11 cellular contexts compared by ENCODE assay signal in genomic region chr13:50353651-50354415, GRCh38.
DNase-seq lines count a peak whose midpoint lies in the region; ATAC-seq and TF ChIP-seq lines count a peak whose summit lies in the region.
"Had no signal": no experiment of that assay in that cellular context is flagged by ENCODE, and none has a peak within 500 bp of the region (broad histone marks: within the 10 kb centered on the region; RNA-seq: fewer than 3 reads in every experiment).

No MANE protein-coding gene starts in this region.

- no peak overlapping the region; the same call in 1 of the 2 replicates for H3K9ac ChIP-seq in BLaER1

- H3K4me3 ChIP-seq in BLaER1 (no peak overlapping the region), NB4 (ENCODE audit: low read depth, low read length) (no peak overlapping the region), neuron (ENCODE audit: low read length) (no peak overlapping the region)
- H3K4me3 ChIP-seq: tibial artery had no signal

- peak; percentile 22 for DNase-seq in NB4 (ENCODE audit: low read depth)
- peak; percentile 27 for DNase-seq in epithelial cell of prostate (ENCODE audit: low read depth, low spot score)
- no peak for DNase-seq in NCI-H2029 (lab: John Stamatoyannopoulos, UW)
- no peak for DNase-seq in activated CD4-positive, alpha-beta T cell treated with anti-CD3 and anti-CD28 coated beads, Interleukin-2, amount 10 ng/mL, durations not matched to agents 24 days and 14 days
- DNase-seq: NCI-H187, tibial artery had no signal

- H4K20me1 ChIP-seq in BLaER1 = no peaks in the 10 kb centered on the region

- ATAC-seq in HG03442 (IDR thresholded peaks at IDR 0.05; ENCODE audit: unreplicated experiment) (no peak), HG02938 (IDR thresholded peaks at IDR 0.05; ENCODE audit: unreplicated experiment) (no peak)

- no peaks in the 10 kb centered on the region for H3K9me3 ChIP-seq in BLaER1
- no peaks in the 10 kb centered on the region for H3K9me3 ChIP-seq in neuron (ENCODE audit: low read length)
- H3K9me3 ChIP-seq: tibial artery had no signal

- TF ChIP-seq CTCF in NB4 (IDR thresholded peaks at IDR 0.05; ENCODE audit: low read depth, low read length) = no peak

- H3K9me3 Mint-ChIP-seq in activated CD4-positive, alpha-beta T cell treated with anti-CD3 and anti-CD28 coated beads, Interleukin-2, amount 10 ng/mL, durations not matched to agents 24 days and 14 days = peaks cover 8% of the 10 kb centered on the region

- no peak overlapping the region for H3K27ac Mint-ChIP-seq in activated CD4-positive, alpha-beta T cell treated with anti-CD3 and anti-CD28 coated beads, Interleukin-2, amount 10 ng/mL, durations not matched to agents 24 days and 14 days
- H3K27ac Mint-ChIP-seq: progenitor cell of endocrine pancreas had no signal

- H3K4me1 ChIP-seq in BLaER1 (peaks cover 11% of the 10 kb centered on the region), neuron (ENCODE audit: insufficient read depth, low read length) (peaks cover 19% of the 10 kb centered on the region)

- no peak overlapping the region for H3K27ac ChIP-seq in BLaER1
- H3K27ac ChIP-seq in epithelial cell of prostate = peak overlapping the region; percentile 44
- H3K27ac ChIP-seq: tibial artery had no signal

- H3K4me1 Mint-ChIP-seq in activated CD4-positive, alpha-beta T cell treated with anti-CD3 and anti-CD28 coated beads, Interleukin-2, amount 10 ng/mL, durations not matched to agents 24 days and 14 days = peaks cover 18% of the 10 kb centered on the region

- H3K36me3 ChIP-seq in BLaER1 (no peaks in the 10 kb centered on the region), neuron (ENCODE audit: insufficient read depth, low read length) (no peaks in the 10 kb centered on the region)
- H3K36me3 ChIP-seq: tibial artery had no signal

- H3K27me3 ChIP-seq in BLaER1 = no peaks in the 10 kb centered on the region
- no peaks in the 10 kb centered on the region for H3K27me3 ChIP-seq in neuron (ENCODE audit: insufficient read depth, low read length)
- H3K27me3 ChIP-seq: tibial artery had no signal

- no peak for TF ChIP-seq POLR2A in NB4 (IDR thresholded peaks at IDR 0.05; ENCODE audit: extremely low read depth, insufficient read length)

- intact Hi-C loops in activated CD4-positive, alpha-beta T cell treated with anti-CD3 and anti-CD28 coated beads, Interleukin-2, amount 10 ng/mL, durations not matched to agents 24 days and 14 days (cut with micrococcal nuclease) = no loop called here

- H3K27me3 Mint-ChIP-seq in activated CD4-positive, alpha-beta T cell treated with anti-CD3 and anti-CD28 coated beads, Interleukin-2, amount 10 ng/mL, durations not matched to agents 24 days and 14 days = peaks cover 35% of the 10 kb centered on the region
- H3K27me3 Mint-ChIP-seq: progenitor cell of endocrine pancreas had no signal

- no peak overlapping the region for H3K4me3 Mint-ChIP-seq in activated CD4-positive, alpha-beta T cell treated with anti-CD3 and anti-CD28 coated beads, Interleukin-2, amount 10 ng/mL, durations not matched to agents 24 days and 14 days

- peaks cover 2% of the 10 kb centered on the region for H3K36me3 Mint-ChIP-seq in activated CD4-positive, alpha-beta T cell treated with anti-CD3 and anti-CD28 coated beads, Interleukin-2, amount 10 ng/mL, durations not matched to agents 24 days and 14 days (ENCODE audit: low read depth)

- H3K4me2 ChIP-seq in BLaER1 = peak overlapping the region; percentile 31; the same call in 1 of the 2 replicates

- H2AFZ ChIP-seq in neuron (ENCODE audit: low read depth, low read length) = peak overlapping the region; percentile 5

Comparison
In these comparisons a context has a peak if more than half of its experiments do, and no peak if none do; other contexts are left out.
1. DNase-seq: peak in NB4 (single experiment) and epithelial cell of prostate (single experiment); none in NCI-H2029 (single experiment) and activated CD4-positive, alpha-beta T cell treated with anti-CD3 and anti-CD28 coated beads, Interleukin-2, amount 10 ng/mL, durations not matched to agents 24 days and 14 days (single experiment).